7 cellular contexts compared by ENCODE assay signal in the genomic region with DNA sequence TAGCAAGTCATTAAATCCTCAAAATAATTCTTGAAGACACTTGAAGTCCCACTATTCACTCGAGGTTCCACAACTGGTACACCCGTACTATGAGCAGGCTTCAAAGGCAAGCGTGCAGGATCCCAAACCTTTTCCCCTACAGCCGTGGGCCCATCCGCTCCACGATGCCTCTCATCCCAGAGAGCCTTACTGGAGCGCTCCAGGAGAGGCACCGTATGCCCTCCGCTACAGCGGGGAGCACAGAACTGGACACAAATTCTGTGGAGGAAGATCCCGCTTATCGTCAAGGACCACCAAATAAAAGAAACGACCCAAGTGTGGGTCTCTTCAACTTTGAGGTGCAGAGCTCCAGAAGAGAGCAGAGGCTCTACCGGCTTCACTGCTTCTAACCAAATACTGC. TPM values are rescaled to one million over a fixed set of nuclear protein-coding genes. Genes with fewer than 3 reads are reported as not detected.
DNase-seq lines count a peak whose midpoint lies in the region; ATAC-seq and TF ChIP-seq lines count a peak whose summit lies in the region.

No MANE protein-coding gene starts in this region.

- H3K27me3 Mint-ChIP-seq in activated T-helper 17 cell treated with anti-CD3 and anti-CD28 coated beads, Interleukin-2, amount 50 U/mL, for 72 hours, result no peaks in the 10 kb centered on the region

- H3K9me3 ChIP-seq in iPS-18a (ENCODE audit: control insufficient read depth, low read depth, low read length) (no peaks in the 10 kb centered on the region), stomach (no peaks in the 10 kb centered on the region)

- no peak for ATAC-seq in activated T-helper 17 cell treated with anti-CD3 and anti-CD28 coated beads, Interleukin-2, amount 50 U/mL, for 72 hours (replicated peaks)

- peaks cover 7% of the 10 kb centered on the region for H3K4me1 ChIP-seq in iPS-18a (ENCODE audit: control insufficient read depth, low read depth, low read length)
- H3K4me1 ChIP-seq in stomach, result peaks cover 17 to 33% (median 24%) of the 10 kb centered on the region in 4 donors

- intact Hi-C loops in stomach (cut with DNase I; ENCODE audit: low total_unique reads), result no loop called here

- H3K27ac ChIP-seq in iPS-18a (ENCODE audit: low read length) (no peak overlapping the region), stomach (peak overlapping the region in 4 of 5 donors; percentile 57 to 81 (median 74))

- H3K9ac ChIP-seq in iPS-18a (ENCODE audit: low read length), result peak overlapping the region; percentile 66

- no peaks in the 10 kb centered on the region for H3K9me3 Mint-ChIP-seq in activated T-helper 17 cell treated with anti-CD3 and anti-CD28 coated beads, Interleukin-2, amount 50 U/mL, for 72 hours

- TF ChIP-seq CTCF in HFF-Myc (IDR thresholded peaks at IDR 0.05; ENCODE audit: low read depth, low read length, missing control alignments) (no peak), stomach (IDR thresholded peaks at IDR 0.05) (no peak)

- no peak for TF ChIP-seq EP300 in stomach (IDR thresholded peaks at IDR 0.05)

- H3K4me1 Mint-ChIP-seq in activated T-helper 17 cell treated with anti-CD3 and anti-CD28 coated beads, Interleukin-2, amount 50 U/mL, for 72 hours, result peaks cover 6% of the 10 kb centered on the region

- peaks cover 48% of the 10 kb centered on the region for H3K36me3 Mint-ChIP-seq in activated T-helper 17 cell treated with anti-CD3 and anti-CD28 coated beads, Interleukin-2, amount 50 U/mL, for 72 hours (ENCODE audit: low read depth)

- no peak for DNase-seq in HFF-Myc (ENCODE audit: extremely low read depth, low read depth)
- peak; percentile 13 for DNase-seq in stomach
- no peak for DNase-seq in SKM-1 (lab: John Stamatoyannopoulos, UW; ENCODE audit: unreplicated experiment)
- no peak for DNase-seq in NCI-H1694 treated with DMSO at 0.1 percent for 48 hours (lab: John Stamatoyannopoulos, UW)
- DNase-seq in LoVo (ENCODE audit: low spot score), result no peak

- WGBS in stomach, 5 donors, result 0 to 4% (median 1%) methylated on average over 13 to 14 of the region's 14 CpGs

- peak overlapping the region; percentile 89 for H3K27ac Mint-ChIP-seq in activated T-helper 17 cell treated with anti-CD3 and anti-CD28 coated beads, Interleukin-2, amount 50 U/mL, for 72 hours

- H3K27me3 ChIP-seq in iPS-18a (ENCODE audit: control insufficient read depth, insufficient read depth, low read length), result no peaks in the 10 kb centered on the region
- H3K27me3 ChIP-seq in stomach, result no peaks in the 10 kb centered on the region

- peak overlapping the region; percentile 88 for H3K4me3 ChIP-seq in HFF-Myc (replicated peaks; ENCODE audit: low read depth, low read length)
- H3K4me3 ChIP-seq in iPS-18a (ENCODE audit: low read length), result peak overlapping the region; percentile 91
- peak overlapping the region; percentile 68 to 95 (median 82) for H3K4me3 ChIP-seq in stomach

- H3K36me3 ChIP-seq in iPS-18a (ENCODE audit: control insufficient read depth, low read depth, low read length) (peaks cover 34% of the 10 kb centered on the region), stomach (peaks cover 22 to 40% (median 39%) of the 10 kb centered on the region in 4 donors)

- H3K4me3 Mint-ChIP-seq in activated T-helper 17 cell treated with anti-CD3 and anti-CD28 coated beads, Interleukin-2, amount 50 U/mL, for 72 hours, result peak overlapping the region; percentile 87

- TF ChIP-seq POLR2A in stomach (IDR thresholded peaks at IDR 0.05), result no peak

RNA-seq across cellular contexts. Expression of a gene that starts 0.5 kb away (rescaled TPM):
- total RNA-seq in activated T-helper 17 cell treated with anti-CD3 and anti-CD28 coated beads, Interleukin-2, amount 50 U/mL, for 72 hours, result 10 to 100 TPM; 25.9 to 58.3 TPM
- total RNA-seq in stomach, result 10 to 100 TPM; 12.5 to 43.6 (median 21.4) TPM
- 10 to 100 TPM; 10.7 to 22.0 (median 12.5) TPM for polyA plus RNA-seq in stomach

RNA-seq across cellular contexts. Expression of a gene that starts 25.8 kb away (rescaled TPM):
- total RNA-seq in activated T-helper 17 cell treated with anti-CD3 and anti-CD28 coated beads, Interleukin-2, amount 50 U/mL, for 72 hours, result 10 to 100 TPM; 37.3 to 72.5 TPM
- total RNA-seq in stomach, result 10 to 100 TPM in 3 of 5 donors, 1 to 10 TPM in 2; 1.7 to 60.0 (median 11.4) TPM
- polyA plus RNA-seq in stomach, result 100 to 1,000 TPM in 1 of 3 donors, 10 to 100 TPM in 2; 10.8 to 319 (median 36.5) TPM

RNA-seq across cellular contexts. Expression of a gene that starts 50.8 kb away (rescaled TPM):
- 1 to 10 TPM; 2.9 to 9.7 TPM for total RNA-seq in activated T-helper 17 cell treated with anti-CD3 and anti-CD28 coated beads, Interleukin-2, amount 50 U/mL, for 72 hours
- total RNA-seq in stomach, result not detected
- polyA plus RNA-seq in stomach, result 1 to 10 TPM in 1 of 3 donors, not detected in 2; 4.3 TPM
